In genomic region chr5:37873988-37874387, GRCh38 we compare ENCODE assay signal across 1 cellular context.
TF ChIP-seq lines count a peak whose summit lies in the region.

No MANE protein-coding gene starts in this region.

TF ChIP-seq in H1, 55 proteins besides CTCF, POLR2A, EP300 and RAD21:
- no peak for TF ChIP-seq JUN (IDR thresholded peaks at IDR 0.05; ENCODE audit: low read depth, low read length)
TF ChIP-seq in H1: peak in this region for 0.
